In genomic region chr16:30925646-30926332, GRCh38 we compare ENCODE assay signal across 17 cellular contexts. TPM values are rescaled to one million over a fixed set of nuclear protein-coding genes. Genes with fewer than 3 reads are reported as not detected.
DNase-seq lines count a peak whose midpoint lies in the region; FAIRE-seq and TF ChIP-seq lines count a peak whose summit lies in the region.
"Had no signal": no experiment of that assay in that cellular context is flagged by ENCODE, and none has a peak within 500 bp of the region (broad histone marks: within the 10 kb centered on the region; RNA-seq: fewer than 3 reads in every experiment).

No MANE protein-coding gene starts in this region.

- H3K27ac ChIP-seq in HUES64 (ENCODE audit: low read depth, low read length) = no peak overlapping the region
- no peak overlapping the region for H3K27ac ChIP-seq in H1 (ENCODE audit: low read depth, low read length)
- H3K27ac ChIP-seq: left lung, psoas muscle, suprapubic skin had no signal

- H2AK5ac ChIP-seq in H1 (ENCODE audit: low read depth, low read length) = no peak overlapping the region

- peak overlapping the region; percentile 68 to 71; a peak in 2 of 4 replicates for H3K4me2 ChIP-seq in H1 (ENCODE audit: insufficient read depth in 1 of 2, low read depth in 2 of 2, low read length in 2 of 2)

- H2BK15ac ChIP-seq in H1 (ENCODE audit: low read length) = no peak overlapping the region

- FAIRE-seq in H1 (lab: Jason Lieb, UNC) = no peak
- FAIRE-seq: GM12891 had no signal

- H3K9ac ChIP-seq in HUES64 (ENCODE audit: low read depth, low read length) (peak overlapping the region; percentile 27; the same call in 1 of the 2 replicates), H1 (replicated peaks in 1 of 4; ENCODE audit: extremely low read depth in 1 of 4, low read depth in 3 of 4, low read length in 3 of 4) (no peak overlapping the region; a peak in 1 of 7 replicates)

- H2BK12ac ChIP-seq in H1 (ENCODE audit: low read depth, low read length) = no peak overlapping the region

- POLR2A ChIA-PET in H1 (lab: Charles Lee; ENCODE audit: partially characterized antibody) = interaction anchor here (1.1 to 8.2 kb wide), 7 partner anchors 10 to 151 kb away, joined by 3 to 105 read pairs (median 4); no protein-coding TSS in a partner anchor

- 0 out of 2 replicates have a peak overlapping the region, but pooled peaks have one; percentile 5 for H4K8ac ChIP-seq in H1 (ENCODE audit: extremely low read depth, insufficient read depth, low read length)

- no peak overlapping the region for H2BK5ac ChIP-seq in H1 (ENCODE audit: low read depth, low read length)

- H3K18ac ChIP-seq in H1 (ENCODE audit: extremely low read depth, low read length) = no peak overlapping the region

- DNase-seq in T-helper 1 cell (no peak), H1 (ENCODE audit: low read depth in 1 of 2, low spot score in 2 of 2) (no peak), osteocyte (ENCODE audit: extremely low spot score, unreplicated experiment) (no peak), posterior cingulate gyrus (no peak), A172 (ENCODE audit: low spot score) (no peak), NCI-H526 treated with DMSO at 0.1 percent for 48 hours (lab: John Stamatoyannopoulos, UW) (no peak)
- DNase-seq: 8988T, aorta, DMS53, NCI-H1436 treated with DMSO at 0.1 percent for 48 hours, psoas muscle had no signal

- intact Hi-C loops in posterior cingulate gyrus (cut with DNase I) = no loop called here

- H3K23ac ChIP-seq in H1 (ENCODE audit: insufficient read length) = no peak overlapping the region

- peaks cover 4% of the 10 kb centered on the region for H3K79me1 ChIP-seq in H1 (ENCODE audit: low read depth, low read length)

- no peak overlapping the region for H3K4me3 ChIP-seq in HUES64 (ENCODE audit: low read length)
- H3K4me3 ChIP-seq in H1 (ENCODE audit: extremely low read depth in 1 of 4, insufficient read depth in 2 of 4, low read depth in 3 of 4, low read length in 4 of 4) = no peak overlapping the region
- H3K4me3 ChIP-seq: psoas muscle had no signal

- H3K4me1 Mint-ChIP-seq in T-helper 1 cell treated with Interleukin-12 subunit alpha and Interleukin-12 subunit beta and Interleukin-4 antibody, amounts not matched to agents 30 μg/mL and 1 μg/mL, for 36 hours (ENCODE audit: low read depth) = peaks cover 20% of the 10 kb centered on the region
- H3K4me1 Mint-ChIP-seq in osteocyte (ENCODE audit: unreplicated experiment) = peaks cover 12% of the 10 kb centered on the region

- H3K27me3 ChIP-seq in HUES64 (ENCODE audit: insufficient read depth, low read length) (no peaks in the 10 kb centered on the region), H1 (replicated peaks in 1 of 4; ENCODE audit: control insufficient read depth in 3 of 4, extremely low read depth in 1 of 4, insufficient read depth in 3 of 4, low read length in 3 of 4) (no peaks in the 10 kb centered on the region)
- H3K27me3 ChIP-seq: left lung, suprapubic skin had no signal

- H3K79me2 ChIP-seq in H1 (ENCODE audit: control insufficient read depth in 1 of 2, insufficient read depth in 2 of 2, low read length in 2 of 2) = peaks cover 0 to 10% of the 10 kb centered on the region in 2 experiments; a peak in 2 of 4 replicates

- no peak overlapping the region for H3K56ac ChIP-seq in H1 (replicated peaks; ENCODE audit: insufficient read length, low read depth, low read length)

- H3K9me3 ChIP-seq in HUES64 (ENCODE audit: insufficient read depth, low read depth, low read length) (no peaks in the 10 kb centered on the region), H1 (ENCODE audit: insufficient read depth in 2 of 2, low read depth in 1 of 2, low read length in 1 of 2) (no peaks in the 10 kb centered on the region)
- H3K9me3 ChIP-seq: left lung, psoas muscle, suprapubic skin had no signal

- peak overlapping the region; percentile 20 for H3K4me3 Mint-ChIP-seq in T-helper 1 cell treated with Interleukin-12 subunit alpha and Interleukin-12 subunit beta and Interleukin-4 antibody, amounts not matched to agents 30 μg/mL and 1 μg/mL, for 36 hours
- no peak overlapping the region for H3K4me3 Mint-ChIP-seq in osteocyte (ENCODE audit: unreplicated experiment)

- H3K9me3 Mint-ChIP-seq in T-helper 1 cell treated with Interleukin-12 subunit alpha and Interleukin-12 subunit beta and Interleukin-4 antibody, amounts not matched to agents 30 μg/mL and 1 μg/mL, for 36 hours = no peaks in the 10 kb centered on the region
- H3K9me3 Mint-ChIP-seq in osteocyte (ENCODE audit: unreplicated experiment) = no peaks in the 10 kb centered on the region

- H3K4ac ChIP-seq in H1 (replicated peaks; ENCODE audit: insufficient read length, low read depth, low read length) = no peak overlapping the region

- 95% methylated on average over 28 of the region's 28 CpGs for WGBS in HUES64
- WGBS in H1 (ENCODE audit: extremely low coverage in 1 of 2, insufficient coverage in 1 of 2, insufficient read length in 1 of 2, insufficient replicate concordance in 2 of 2, low coverage in 1 of 2, low lambda C conversion rate in 2 of 2, missing lambda C conversion rate in 1 of 2), 2 experiments = 95% methylated on average over 21 of the region's 28 CpGs; no CpG with 5 or more reads in 1 of the 2 experiments

- TF ChIP-seq RAD21 in H1 (IDR thresholded peaks at IDR 0.05 in 1 of 2, conservative IDR thresholded peaks at IDR 0.05 in 1 of 2; ENCODE audit: low read depth in 2 of 2, low read length in 2 of 2) = no peak

- no peak for TF ChIP-seq POLR2A in H1 (IDR thresholded peaks at IDR 0.05; ENCODE audit: control extremely low read depth in 1 of 2, low read depth in 2 of 2, low read length in 2 of 2)

- no peaks in the 10 kb centered on the region for H3K27me3 Mint-ChIP-seq in T-helper 1 cell treated with Interleukin-12 subunit alpha and Interleukin-12 subunit beta and Interleukin-4 antibody, amounts not matched to agents 30 μg/mL and 1 μg/mL, for 36 hours (ENCODE audit: low read depth)
- no peaks in the 10 kb centered on the region for H3K27me3 Mint-ChIP-seq in osteocyte (ENCODE audit: unreplicated experiment)
- H3K27me3 Mint-ChIP-seq: IgD-negative memory B cell had no signal

- H2AFZ ChIP-seq in H1 (ENCODE audit: low read length) = no peak overlapping the region

- no peaks in the 10 kb centered on the region for H3K36me3 Mint-ChIP-seq in T-helper 1 cell treated with Interleukin-12 subunit alpha and Interleukin-12 subunit beta and Interleukin-4 antibody, amounts not matched to agents 30 μg/mL and 1 μg/mL, for 36 hours (ENCODE audit: low read depth)
- H3K36me3 Mint-ChIP-seq in osteocyte (ENCODE audit: unreplicated experiment) = peaks cover 7% of the 10 kb centered on the region
- H3K36me3 Mint-ChIP-seq: IgD-negative memory B cell had no signal

- no peak overlapping the region for H2BK20ac ChIP-seq in H1 (ENCODE audit: low read length)

- H3K4me1 ChIP-seq in HUES64 (ENCODE audit: insufficient read depth, low read length) (no peaks in the 10 kb centered on the region), H1 (replicated peaks in 1 of 4; ENCODE audit: control insufficient read depth in 3 of 4, insufficient read depth in 4 of 4, low read length in 3 of 4) (peaks cover 0 to 9% (median 2%) of the 10 kb centered on the region in 4 experiments; a peak in 4 of 7 replicates)

- H4K5ac ChIP-seq in H1 (ENCODE audit: insufficient read length, low read depth, low read length) = no peak overlapping the region

- CTCF ChIA-PET in H1 (lab: Charles Lee; ENCODE audit: partially characterized antibody) = interaction anchor here (0.7 to 4.4 kb wide), 5 partner anchors 10 to 80 kb away, joined by 3 to 33 read pairs (median 6); no protein-coding TSS in a partner anchor

- H3K23me2 ChIP-seq in H1 (ENCODE audit: low read depth, low read length) = peaks cover 8% of the 10 kb centered on the region; the same call in 1 of the 2 replicates

- no peak for TF ChIP-seq EP300 in H1 (IDR thresholded peaks at IDR 0.05; ENCODE audit: borderline replicate concordance in 1 of 2, low read depth in 2 of 2, low read length in 2 of 2)

- no peak overlapping the region for H4K91ac ChIP-seq in H1 (replicated peaks; ENCODE audit: insufficient read length, low read length)

- TF ChIP-seq CTCF in H1 (IDR thresholded peaks at IDR 0.05; ENCODE audit: control extremely low read depth in 1 of 3, insufficient read depth in 1 of 3, low read depth in 1 of 3, low read length in 3 of 3) (no peak), osteocyte (IDR thresholded peaks at IDR 0.05) (no peak)

- H3K36me3 ChIP-seq in HUES64 (ENCODE audit: insufficient read depth, low read length) (peaks cover 40% of the 10 kb centered on the region), H1 (ENCODE audit: control insufficient read depth in 2 of 4, insufficient read depth in 4 of 4, low read length in 3 of 4) (peaks cover 3 to 25% (median 12%) of the 10 kb centered on the region in 4 experiments; a peak in 7 of 8 replicates)

- no peak overlapping the region for H3K27ac Mint-ChIP-seq in T-helper 1 cell treated with Interleukin-12 subunit alpha and Interleukin-12 subunit beta and Interleukin-4 antibody, amounts not matched to agents 30 μg/mL and 1 μg/mL, for 36 hours
- H3K27ac Mint-ChIP-seq in osteocyte (ENCODE audit: unreplicated experiment) = peak overlapping the region; percentile 33
- H3K27ac Mint-ChIP-seq: IgD-negative memory B cell had no signal

- H2BK120ac ChIP-seq in H1 (replicated peaks; ENCODE audit: low read depth, low read length) = no peak overlapping the region

- H3K14ac ChIP-seq in H1 (ENCODE audit: insufficient read length) = no peak overlapping the region

- peaks cover 0 to 5% of the 10 kb centered on the region in 2 experiments for H4K20me1 ChIP-seq in H1 (replicated peaks in 1 of 2; ENCODE audit: control insufficient read depth in 1 of 2, insufficient read depth in 2 of 2, low read length in 2 of 2)

RNA-seq across cellular contexts. Expression of gene FBXL19, which starts 2.4 kb away (rescaled TPM):
- polyA plus RNA-seq in HUES64 (2013, experiment 1 of 2) = 53.0 TPM
- polyA plus RNA-seq in HUES64 (2013, experiment 2 of 2) = 53.0 TPM
- total RNA-seq in H1 (2021; fragmentation: NEBNext Ultra II Directional; extraction: Animal tissue kit (Norgen Biotek cat#: 25700)) = 72.2 and 74.8 TPM in 2 replicates
- polyA plus RNA-seq in H1 (2011; rRNA removed) = 47.2 and 77.3 TPM in 2 replicates
- polyA plus RNA-seq in H1 (2011; cell fraction: cytosol; rRNA removed) = 36.7 TPM
- 70.9 TPM for polyA plus RNA-seq in H1 (2011; cell fraction: nucleus; rRNA removed)
- polyA plus RNA-seq in H1 (2012, experiment 1 of 2) = 35.8 to 54.6 TPM (median 48.7 TPM) in 4 replicates
- polyA plus RNA-seq in H1 (2012, experiment 2 of 2) = 41.4 TPM
- 42.8 TPM for polyA plus RNA-seq in H1 (2013, experiment 1 of 2)
- polyA plus RNA-seq in H1 (2013, experiment 2 of 2) = 45.1 TPM
- 9.9 and 13.9 TPM in 2 replicates for polyA minus RNA-seq in H1 (2011; rRNA and poly(A)+ RNA removed)
- 46.6 TPM for polyA minus RNA-seq in H1 (2011; cell fraction: cytosol; rRNA and poly(A)+ RNA removed)
- 25.4 TPM for polyA minus RNA-seq in H1 (2011; cell fraction: nucleus; rRNA and poly(A)+ RNA removed)
- total RNA-seq in osteocyte = 23.1 and 24.3 TPM in 2 replicates
- total RNA-seq in A172 (2014; rRNA removed; shearing (Covaris generic)) = 18.7 and 32.5 TPM in 2 replicates

RNA-seq across cellular contexts. Expression of gene ORAI3, which starts 23.1 kb away (rescaled TPM):
- 7.9 TPM for polyA plus RNA-seq in HUES64 (2013, experiment 1 of 2)
- polyA plus RNA-seq in HUES64 (2013, experiment 2 of 2) = 9.8 TPM
- 8.7 and 10.0 TPM in 2 replicates for total RNA-seq in H1 (2021; fragmentation: NEBNext Ultra II Directional; extraction: Animal tissue kit (Norgen Biotek cat#: 25700))
- 24.5 and 26.8 TPM in 2 replicates for polyA plus RNA-seq in H1 (2011; rRNA removed)
- polyA plus RNA-seq in H1 (2011; cell fraction: cytosol; rRNA removed) = 15.8 TPM
- polyA plus RNA-seq in H1 (2011; cell fraction: nucleus; rRNA removed) = 15.7 TPM
- 6.0 to 11.3 TPM (median 9.0 TPM) in 4 replicates for polyA plus RNA-seq in H1 (2012, experiment 1 of 2)
- 10.6 TPM for polyA plus RNA-seq in H1 (2012, experiment 2 of 2)
- 10.8 TPM for polyA plus RNA-seq in H1 (2013, experiment 1 of 2)
- polyA plus RNA-seq in H1 (2013, experiment 2 of 2) = 13.1 TPM
- polyA minus RNA-seq in H1 (2011; rRNA and poly(A)+ RNA removed) = 11.8 and 13.4 TPM in 2 replicates
- polyA minus RNA-seq in H1 (2011; cell fraction: cytosol; rRNA and poly(A)+ RNA removed) = 6.5 TPM
- polyA minus RNA-seq in H1 (2011; cell fraction: nucleus; rRNA and poly(A)+ RNA removed) = 8.5 TPM
- total RNA-seq in osteocyte = 25.2 and 30.0 TPM in 2 replicates
- total RNA-seq in A172 (2014; rRNA removed; shearing (Covaris generic)) = 46.4 and 50.8 TPM in 2 replicates

RNA-seq across cellular contexts. Expression of gene CTF1, which starts 29.4 kb away (rescaled TPM):
- 1.0 TPM for polyA plus RNA-seq in HUES64 (2013, experiment 1 of 2)
- 1.6 TPM for polyA plus RNA-seq in HUES64 (2013, experiment 2 of 2)
- 0.77 and 0.97 TPM in 2 replicates for total RNA-seq in H1 (2021; fragmentation: NEBNext Ultra II Directional; extraction: Animal tissue kit (Norgen Biotek cat#: 25700))
- polyA plus RNA-seq in H1 (2011; rRNA removed) = 3.4 and 5.0 TPM in 2 replicates
- polyA plus RNA-seq in H1 (2011; cell fraction: cytosol; rRNA removed) = 1.3 TPM
- 3.2 TPM for polyA plus RNA-seq in H1 (2011; cell fraction: nucleus; rRNA removed)
- polyA plus RNA-seq in H1 (2012, experiment 1 of 2) = 0.50 to 1.1 TPM (median 1.00 TPM) in 4 replicates
- 1.0 TPM for polyA plus RNA-seq in H1 (2012, experiment 2 of 2)
- polyA plus RNA-seq in H1 (2013, experiment 1 of 2) = 1.3 TPM
- 1.6 TPM for polyA plus RNA-seq in H1 (2013, experiment 2 of 2)
- polyA minus RNA-seq in H1 (2011; rRNA and poly(A)+ RNA removed) = 0.71 and 1.3 TPM in 2 replicates
- polyA minus RNA-seq in H1 (2011; cell fraction: cytosol; rRNA and poly(A)+ RNA removed) = 0.66 TPM
- polyA minus RNA-seq in H1 (2011; cell fraction: nucleus; rRNA and poly(A)+ RNA removed) = 2.3 TPM
- 5.1 and 6.0 TPM in 2 replicates for total RNA-seq in osteocyte
- 1.9 and 2.3 TPM in 2 replicates for total RNA-seq in A172 (2014; rRNA removed; shearing (Covaris generic))
- polyA plus RNA-seq: IgD-negative memory B cell had no signal

RNA-seq across cellular contexts. Expression of gene SETD1A, which starts 31.8 kb away (rescaled TPM):
- 22.1 TPM for polyA plus RNA-seq in HUES64 (2013, experiment 1 of 2)
- 21.0 TPM for polyA plus RNA-seq in HUES64 (2013, experiment 2 of 2)
- total RNA-seq in H1 (2021; fragmentation: NEBNext Ultra II Directional; extraction: Animal tissue kit (Norgen Biotek cat#: 25700)) = 29.0 and 29.6 TPM in 2 replicates
- polyA plus RNA-seq in H1 (2011; rRNA removed) = 4.8 and 8.3 TPM in 2 replicates
- polyA plus RNA-seq in H1 (2011; cell fraction: cytosol; rRNA removed) = 3.2 TPM
- 20.7 TPM for polyA plus RNA-seq in H1 (2011; cell fraction: nucleus; rRNA removed)
- polyA plus RNA-seq in H1 (2012, experiment 1 of 2) = 23.3 to 31.8 TPM (median 27.5 TPM) in 4 replicates
- polyA plus RNA-seq in H1 (2012, experiment 2 of 2) = 13.9 TPM
- 18.4 TPM for polyA plus RNA-seq in H1 (2013, experiment 1 of 2)
- 18.0 TPM for polyA plus RNA-seq in H1 (2013, experiment 2 of 2)
- 3.2 and 4.1 TPM in 2 replicates for polyA minus RNA-seq in H1 (2011; rRNA and poly(A)+ RNA removed)
- polyA minus RNA-seq in H1 (2011; cell fraction: cytosol; rRNA and poly(A)+ RNA removed) = 8.7 TPM
- 9.1 TPM for polyA minus RNA-seq in H1 (2011; cell fraction: nucleus; rRNA and poly(A)+ RNA removed)
- total RNA-seq in osteocyte = 20.1 and 22.6 TPM in 2 replicates
- 3.5 and 3.8 TPM in 2 replicates for total RNA-seq in A172 (2014; rRNA removed; shearing (Covaris generic))

RNA-seq across cellular contexts. Expression of gene BCL7C, which starts 31.9 kb away (rescaled TPM):
- polyA plus RNA-seq in HUES64 (2013, experiment 1 of 2) = 19.2 TPM
- polyA plus RNA-seq in HUES64 (2013, experiment 2 of 2) = 20.5 TPM
- total RNA-seq in H1 (2021; fragmentation: NEBNext Ultra II Directional; extraction: Animal tissue kit (Norgen Biotek cat#: 25700)) = 16.5 and 17.2 TPM in 2 replicates
- polyA plus RNA-seq in H1 (2011; rRNA removed) = 8.6 and 10.9 TPM in 2 replicates
- 11.8 TPM for polyA plus RNA-seq in H1 (2011; cell fraction: cytosol; rRNA removed)
- 9.4 TPM for polyA plus RNA-seq in H1 (2011; cell fraction: nucleus; rRNA removed)
- polyA plus RNA-seq in H1 (2012, experiment 1 of 2) = 7.8 to 12.6 TPM (median 11.7 TPM) in 4 replicates
- polyA plus RNA-seq in H1 (2012, experiment 2 of 2) = 8.9 TPM
- polyA plus RNA-seq in H1 (2013, experiment 1 of 2) = 19.0 TPM
- 19.9 TPM for polyA plus RNA-seq in H1 (2013, experiment 2 of 2)
- polyA minus RNA-seq in H1 (2011; rRNA and poly(A)+ RNA removed) = 1.2 and 1.8 TPM in 2 replicates
- polyA minus RNA-seq in H1 (2011; cell fraction: cytosol; rRNA and poly(A)+ RNA removed) = 5.0 TPM
- polyA minus RNA-seq in H1 (2011; cell fraction: nucleus; rRNA and poly(A)+ RNA removed) = 4.0 TPM
- 37.6 and 38.1 TPM in 2 replicates for total RNA-seq in osteocyte
- 57.3 and 60.8 TPM in 2 replicates for total RNA-seq in A172 (2014; rRNA removed; shearing (Covaris generic))
